ENCODE assay signal across 1 cellular context in the genomic region with DNA sequence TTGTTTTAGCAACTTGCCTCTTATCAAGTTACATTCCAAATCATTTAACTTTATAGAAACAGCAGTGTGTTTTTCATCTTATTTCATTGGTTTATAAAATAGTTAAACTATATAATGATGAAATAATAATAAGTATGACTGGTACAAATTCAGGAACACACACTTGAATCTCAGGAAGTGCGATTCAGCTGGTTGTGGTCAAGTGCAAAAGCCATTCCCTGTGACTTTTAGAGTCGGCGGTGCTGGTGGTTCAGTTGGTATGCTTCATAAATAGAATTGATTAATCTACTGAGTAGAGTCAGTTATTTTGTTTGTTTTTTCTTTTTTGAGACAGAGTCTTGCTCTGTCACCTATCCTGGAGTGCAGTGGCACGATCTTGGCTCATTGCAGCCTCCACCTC.
TF ChIP-seq lines count a peak whose summit lies in the region.

No MANE protein-coding gene starts in this region.

TF ChIP-seq in IMR-90, 13 proteins besides CTCF, POLR2A, EP300 and RAD21 (continued from another document):
- TF ChIP-seq MXI1 (IDR thresholded peaks at IDR 0.05; ENCODE audit: borderline replicate concordance, low read depth, low read length) (no peak), FOS (IDR thresholded peaks at IDR 0.05; ENCODE audit: low read depth, low read length) (no peak), BHLHE40 (IDR thresholded peaks at IDR 0.05; ENCODE audit: low read depth, low read length) (no peak), MAZ (IDR thresholded peaks at IDR 0.05; ENCODE audit: borderline replicate concordance, low read depth, low read length) (no peak), CEBPB (IDR thresholded peaks at IDR 0.05; ENCODE audit: low read depth, low read length) (no peak), RCOR1 (IDR thresholded peaks at IDR 0.05; ENCODE audit: insufficient replicate concordance, low read length) (no peak), SMC3 (IDR thresholded peaks at IDR 0.05; ENCODE audit: low read depth, low read length) (no peak), CHD1 (IDR thresholded peaks at IDR 0.05; ENCODE audit: low read depth, low read length) (no peak), RFX5 (IDR thresholded peaks at IDR 0.05; ENCODE audit: low read depth, low read length) (no peak)
- TF ChIP-seq, protein P1, sequence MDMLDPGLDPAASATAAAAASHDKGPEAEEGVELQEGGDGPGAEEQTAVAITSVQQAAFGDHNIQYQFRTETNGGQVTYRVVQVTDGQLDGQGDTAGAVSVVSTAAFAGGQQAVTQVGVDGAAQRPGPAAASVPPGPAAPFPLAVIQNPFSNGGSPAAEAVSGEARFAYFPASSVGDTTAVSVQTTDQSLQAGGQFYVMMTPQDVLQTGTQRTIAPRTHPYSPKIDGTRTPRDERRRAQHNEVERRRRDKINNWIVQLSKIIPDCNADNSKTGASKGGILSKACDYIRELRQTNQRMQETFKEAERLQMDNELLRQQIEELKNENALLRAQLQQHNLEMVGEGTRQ (IDR thresholded peaks at IDR 0.05; ENCODE audit: low read depth, low read length): no peak
TF ChIP-seq in IMR-90: peak in this region for 0.
